Comparison of ENCODE assay signal across 26 cellular contexts in the genomic region with DNA sequence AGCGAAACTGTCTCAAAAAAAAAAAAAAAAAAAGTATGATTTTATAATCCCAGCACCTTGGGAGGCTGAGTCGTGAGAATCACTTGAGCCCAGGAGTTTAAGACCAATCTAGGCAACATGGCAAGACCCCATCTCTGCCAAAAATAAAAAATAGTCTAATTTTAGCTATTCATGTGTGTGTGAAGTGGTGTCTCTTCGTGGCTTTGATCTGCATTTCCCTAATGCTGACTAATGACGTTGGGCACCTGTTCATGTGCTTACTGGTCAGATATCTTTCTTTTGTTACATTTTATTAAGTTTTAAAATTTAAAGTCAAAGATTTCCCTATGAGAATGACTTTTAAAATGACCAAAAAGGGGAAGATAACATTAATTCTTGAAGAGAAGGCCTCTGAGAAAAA.
"Had no signal": no experiment of that assay in that cellular context is flagged by ENCODE, and none has a peak within 500 bp of the region (broad histone marks: within the 10 kb centered on the region; RNA-seq: fewer than 3 reads in every experiment).

No MANE protein-coding gene starts in this region.

- H3K4me1 ChIP-seq: body of pancreas, breast epithelium had no signal

- H3K27me3 ChIP-seq: body of pancreas, brain microvascular endothelial cell, breast epithelium had no signal

- H3K36me3 ChIP-seq: brain microvascular endothelial cell, breast epithelium had no signal

- H3K4me3 ChIP-seq: body of pancreas, breast epithelium had no signal

- H3K27ac ChIP-seq: body of pancreas, brain microvascular endothelial cell, breast epithelium, VCaP had no signal

- ATAC-seq: activated CD8-positive, alpha-beta T cell treated with anti-CD3 and anti-CD28 coated beads for 36 hours; activated naive CD8-positive, alpha-beta T cell treated with anti-CD3 and anti-CD28 coated beads, Interleukin-2, amount 50 U/mL, for 24 hours; body of pancreas had no signal

- DNase-seq: activated B cell treated with CpG ODN at 0.5 μM for 24 hours; activated CD4-positive, alpha-beta memory T cell treated with anti-CD3 and anti-CD28 coated beads for 36 hours; activated CD4-positive, alpha-beta T cell treated with anti-CD3 and anti-CD28 coated beads for 4 hours; activated CD4-positive, alpha-beta T cell treated with anti-CD3 and anti-CD28 coated beads, Interleukin-2, amount 10 ng/mL, durations not matched to agents 24 days and 14 days; activated CD4-positive, alpha-beta T cell treated with anti-CD3 and anti-CD28 coated beads, Interleukin-2, amount 50 U/mL, for 1 hour; activated CD4-positive, alpha-beta T cell treated with anti-CD3 and anti-CD28 coated beads, Interleukin-2, amount 50 U/mL, for 4 hours; activated CD4-positive, CD25-positive, alpha-beta regulatory T cell treated with anti-CD3 and anti-CD28 coated beads, Interleukin-2, amount 50 U/mL, for 72 hours; activated CD8-positive, alpha-beta memory T cell treated with anti-CD3 and anti-CD28 coated beads, Interleukin-2, amount 50 U/mL, for 4 hours; activated CD8-positive, alpha-beta T cell treated with anti-CD3 and anti-CD28 coated beads for 36 hours; activated effector memory CD4-positive, alpha-beta T cell treated with Interleukin-2 at 50 U/mL for 16 hours; activated gamma-delta T cell; activated naive CD4-positive, alpha-beta T cell treated with anti-CD3 and anti-CD28 coated beads, Interleukin-2, amount 10 ng/mL, durations not matched to agents 7 days and 5 days; activated naive CD4-positive, alpha-beta T cell treated with Interleukin-2 at 50 U/mL for 16 hours; activated naive CD8-positive, alpha-beta T cell treated with anti-CD3 and anti-CD28 coated beads, Interleukin-2, amount 10 ng/mL, durations not matched to agents 7 days and 5 days; activated naive CD8-positive, alpha-beta T cell treated with anti-CD3 and anti-CD28 coated beads, Interleukin-2, amount 50 U/mL, for 24 hours; activated T-cell treated with anti-CD3 and anti-CD28 coated beads, Interleukin-2, amount 50 U/mL, for 24 hours; activated T-cell treated with anti-CD3 and anti-CD28 coated beads, Interleukin-2, amount 50 U/mL, for 48 hours; aorta; body of pancreas; brain microvascular endothelial cell; central memory CD4-positive, alpha-beta T cell; T-helper 1 cell; T-helper 2 cell; T-helper 9 cell had no signal

- H3K9me3 ChIP-seq: body of pancreas, breast epithelium had no signal
